14 cellular contexts compared by ENCODE assay signal in the genomic region with DNA sequence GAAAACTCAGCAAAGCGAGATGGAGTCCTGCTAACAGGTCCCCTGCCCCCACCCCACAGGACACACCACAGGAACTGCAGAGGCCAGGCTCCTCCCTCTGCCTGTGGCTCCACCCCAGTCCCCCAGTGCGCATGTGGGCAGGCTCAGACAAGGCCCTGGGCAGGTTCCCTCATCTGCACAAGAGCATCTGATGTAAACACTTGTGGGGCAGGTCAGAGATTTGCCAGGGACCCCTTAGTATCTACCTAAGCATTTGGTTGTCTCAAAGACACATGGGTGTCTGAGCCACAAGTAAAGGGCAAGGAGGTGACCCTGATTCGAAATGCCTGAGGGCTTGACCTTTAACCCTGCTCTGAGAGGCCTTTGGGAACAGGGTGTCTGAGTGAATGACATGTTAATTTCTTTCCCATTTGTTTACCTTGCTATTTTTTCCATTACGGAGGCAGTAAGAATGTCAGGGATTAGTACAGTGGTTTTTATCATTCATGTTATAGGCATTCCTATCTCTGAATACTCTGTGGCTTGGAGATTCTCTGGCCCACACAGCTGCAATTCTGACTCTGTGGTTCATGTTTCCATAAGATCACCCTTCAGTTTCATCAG.
A peak's percentile ranks its signal among the peaks of the same experiment; 100 is the strongest.
DNase-seq lines count a peak whose midpoint lies in the region; ATAC-seq, FAIRE-seq and TF ChIP-seq lines count a peak whose summit lies in the region.
"Had no signal": no experiment of that assay in that cellular context is flagged by ENCODE, and none has a peak within 500 bp of the region (broad histone marks: within the 10 kb centered on the region; RNA-seq: fewer than 3 reads in every experiment).

No MANE protein-coding gene starts in this region.

- peak overlapping the region; percentile 19; the same call in 1 of the 2 replicates for H3K4me2 ChIP-seq in K562 (ENCODE audit: insufficient read depth, low read length)

- ATAC-seq in K562 (peak; percentile 100), HG02610 (IDR thresholded peaks at IDR 0.05; ENCODE audit: unreplicated experiment) (no peak)
- ATAC-seq: activated CD4-positive, CD25-positive, alpha-beta regulatory T cell treated with anti-CD3 and anti-CD28 coated beads, Interleukin-2, amount 50 U/mL, for 24 hours had no signal

- POLR2A ChIA-PET in K562 (lab: Yijun Ruan, JAX) = no interaction called here

- no peak overlapping the region for H3K27ac ChIP-seq in K562 (ENCODE audit: extremely low read depth, low read depth, low read length)
- H3K27ac ChIP-seq in kidney (ENCODE audit: low read depth in 2 of 2, low read length in 2 of 2) = no peak overlapping the region

- H2AFZ ChIP-seq in K562 (ENCODE audit: low read depth, low read length) = peak overlapping the region; percentile 78

- H3K9ac ChIP-seq in K562 (ENCODE audit: insufficient read depth in 1 of 2, low read depth in 2 of 2, low read length in 2 of 2) (no peak overlapping the region), kidney (ENCODE audit: low read length in 2 of 2) (no peak overlapping the region)

- CTCF ChIA-PET in K562 (lab: Yijun Ruan, JAX; ENCODE audit: low intra/inter-chr PET ratio) = no interaction called here

- TF ChIP-seq RAD21 in K562 (CRISPR knock-in tag; conservative IDR thresholded peaks at IDR 0.05 in 1 of 2, IDR thresholded peaks at IDR 0.05 in 1 of 2) = no peak

- H3K4me3 ChIP-seq in K562 = no peak overlapping the region
- no peak overlapping the region for H3K4me3 ChIP-seq in kidney (ENCODE audit: low read length in 2 of 2)

- peaks cover 19% of the 10 kb centered on the region for H3K27me3 Mint-ChIP-seq in HFFc6 (ENCODE audit: insufficient read depth)
- H3K27me3 Mint-ChIP-seq: activated naive CD4-positive, alpha-beta T cell treated with anti-CD3 and anti-CD28 coated beads, Interleukin-2, amount 50 U/mL, for 24 hours had no signal

- H3K9me3 Mint-ChIP-seq in HFFc6 = no peaks in the 10 kb centered on the region
- H3K9me3 Mint-ChIP-seq: activated naive CD4-positive, alpha-beta T cell treated with anti-CD3 and anti-CD28 coated beads, Interleukin-2, amount 50 U/mL, for 24 hours; central memory CD8-positive, alpha-beta T cell had no signal

- H3K79me2 ChIP-seq in K562 (ENCODE audit: control insufficient read depth, insufficient read depth, low read length) = no peaks in the 10 kb centered on the region

- no peak for TF ChIP-seq EP300 in K562 (IDR thresholded peaks at IDR 0.05; ENCODE audit: low read length)

- no peak for TF ChIP-seq POLR2A in K562 (conservative IDR thresholded peaks at IDR 0.05)

- H3K9me1 ChIP-seq in K562 (ENCODE audit: control insufficient read depth, insufficient read depth, low read length) = no peaks in the 10 kb centered on the region

- 27% methylated on average over 4 of the region's 4 CpGs for WGBS in K562 (ENCODE audit: insufficient coverage, low coverage, missing lambda C conversion rate)

- BruUV-seq in K562 (replicated peaks; lab: Mats Ljungman, UMichigan) = no TSS peak

- intact Hi-C loops in K562 (cut with micrococcal nuclease) (no loop called here), kidney (cut with DNase I) (no loop called here)

- no peak overlapping the region for H3K4me3 Mint-ChIP-seq in HFFc6
- H3K4me3 Mint-ChIP-seq: activated naive CD4-positive, alpha-beta T cell treated with anti-CD3 and anti-CD28 coated beads, Interleukin-2, amount 50 U/mL, for 24 hours; central memory CD8-positive, alpha-beta T cell had no signal

- TF ChIP-seq CTCF in HFFc6 (IDR thresholded peaks at IDR 0.05) = no peak
- no peak for TF ChIP-seq CTCF in K562 (IDR thresholded peaks at IDR 0.05 in 2 of 3, conservative IDR thresholded peaks at IDR 0.05 in 1 of 3; ENCODE audit: insufficient read depth in 2 of 3, low read depth in 1 of 3, low read length in 3 of 3)
- TF ChIP-seq CTCF in kidney (IDR thresholded peaks at IDR 0.05; ENCODE audit: borderline replicate concordance, extremely low read depth, insufficient read depth) = no peak

- H3K4me1 ChIP-seq in K562 (replicated peaks in 1 of 2; ENCODE audit: control insufficient read depth in 2 of 2, insufficient read depth in 2 of 2, low read length in 2 of 2) (peaks cover 3 to 11% of the 10 kb centered on the region in 2 experiments; a peak in 4 of 5 replicates), kidney (ENCODE audit: control insufficient read depth in 1 of 2, insufficient read depth in 1 of 2, low read depth in 1 of 2, low read length in 2 of 2) (no peaks in the 10 kb centered on the region)

- peaks cover 16% of the 10 kb centered on the region for H3K4me1 Mint-ChIP-seq in HFFc6 (ENCODE audit: low read depth)
- H3K4me1 Mint-ChIP-seq: activated naive CD4-positive, alpha-beta T cell treated with anti-CD3 and anti-CD28 coated beads, Interleukin-2, amount 50 U/mL, for 24 hours; central memory CD8-positive, alpha-beta T cell had no signal

- in situ Hi-C loops in K562 (cut with MboI) = no loop called here

- peak; percentile 70 for FAIRE-seq in K562 (lab: Jason Lieb, UNC)
- no peak for FAIRE-seq in kidney (lab: Jason Lieb, UNC)

- H3K27me3 ChIP-seq in K562 (ENCODE audit: control insufficient read depth in 2 of 2, insufficient read depth in 2 of 2, low read length in 2 of 2) = no peaks in the 10 kb centered on the region

- H3K27ac Mint-ChIP-seq in HFFc6 = peak overlapping the region; percentile 46; the same call in 1 of the 2 replicates
- H3K27ac Mint-ChIP-seq: activated naive CD4-positive, alpha-beta T cell treated with anti-CD3 and anti-CD28 coated beads, Interleukin-2, amount 50 U/mL, for 24 hours had no signal

- DNase-seq in AG20443 (ENCODE audit: low spot score) = peak; percentile 50
- peak; percentile 77 for DNase-seq in HFFc6
- peak; percentile 63 to 73 (median 68) for DNase-seq in K562 (ENCODE audit: extremely low read depth in 1 of 4, low spot score in 3 of 4)
- DNase-seq in iris pigment epithelial cell (ENCODE audit: low read depth) = peak; percentile 64
- DNase-seq in kidney = no peak
- DNase-seq in NCI-H2171 treated with DMSO at 0.1 percent for 48 hours (lab: John Stamatoyannopoulos, UW) = no peak
- no peak for DNase-seq in middle frontal gyrus (ENCODE audit: extremely low spot score, low spot score)
- DNase-seq: NCI-H1436 treated with DMSO at 0.1 percent for 48 hours, nucleus accumbens, substantia nigra had no signal

- no peaks in the 10 kb centered on the region for H4K20me1 ChIP-seq in K562 (replicated peaks; ENCODE audit: control insufficient read depth, insufficient read depth, low read length)

- H3K36me3 ChIP-seq in K562 (ENCODE audit: control insufficient read depth, insufficient read depth, low read length) = no peaks in the 10 kb centered on the region
- no peaks in the 10 kb centered on the region for H3K36me3 ChIP-seq in kidney (ENCODE audit: control insufficient read depth in 1 of 2, insufficient read depth in 2 of 2, low read length in 2 of 2)

- H3K9me3 ChIP-seq in K562 (replicated peaks; ENCODE audit: control insufficient read depth, insufficient read depth, low read depth, low read length) = no peaks in the 10 kb centered on the region
- H3K9me3 ChIP-seq in kidney (ENCODE audit: control insufficient read depth in 1 of 2, low read length in 2 of 2) = no peaks in the 10 kb centered on the region

- H3K36me3 Mint-ChIP-seq in HFFc6 (ENCODE audit: low read depth) = no peaks in the 10 kb centered on the region
- H3K36me3 Mint-ChIP-seq: activated naive CD4-positive, alpha-beta T cell treated with anti-CD3 and anti-CD28 coated beads, Interleukin-2, amount 50 U/mL, for 24 hours had no signal

TF ChIP-seq in K562, 482 proteins besides CTCF, POLR2A, EP300 and RAD21 (continues in another document):
- TF ChIP-seq ID3 (CRISPR knock-in tag; IDR thresholded peaks at IDR 0.05) = no peak
- 0 out of 2 replicates have a peak, but pooled peaks have one; percentile 48 for TF ChIP-seq ID3 (tag; IDR thresholded peaks at IDR 0.05)
- TF ChIP-seq, protein P1, sequence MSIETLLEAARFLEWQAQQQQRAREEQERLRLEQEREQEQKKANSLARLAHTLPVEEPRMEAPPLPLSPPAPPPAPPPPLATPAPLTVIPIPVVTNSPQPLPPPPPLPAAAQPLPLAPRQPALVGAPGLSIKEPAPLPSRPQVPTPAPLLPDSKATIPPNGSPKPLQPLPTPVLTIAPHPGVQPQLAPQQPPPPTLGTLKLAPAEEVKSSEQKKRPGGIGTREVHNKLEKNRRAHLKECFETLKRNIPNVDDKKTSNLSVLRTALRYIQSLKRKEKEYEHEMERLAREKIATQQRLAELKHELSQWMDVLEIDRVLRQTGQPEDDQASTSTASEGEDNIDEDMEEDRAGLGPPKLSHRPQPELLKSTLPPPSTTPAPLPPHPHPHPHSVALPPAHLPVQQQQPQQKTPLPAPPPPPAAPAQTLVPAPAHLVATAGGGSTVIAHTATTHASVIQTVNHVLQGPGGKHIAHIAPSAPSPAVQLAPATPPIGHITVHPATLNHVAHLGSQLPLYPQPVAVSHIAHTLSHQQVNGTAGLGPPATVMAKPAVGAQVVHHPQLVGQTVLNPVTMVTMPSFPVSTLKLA (conservative IDR thresholded peaks at IDR 0.05) = 0 out of 4 replicates have a peak, but pooled peaks of 1 of the 2 experiments have one; percentile 15
- peak; percentile 88 for TF ChIP-seq NR2C1 (IDR thresholded peaks at IDR 0.05)
- peak; percentile 85 for TF ChIP-seq NR2C1 (tag; IDR thresholded peaks at IDR 0.05)
- TF ChIP-seq CTBP1 (IDR thresholded peaks at IDR 0.05; ENCODE audit: borderline replicate concordance) = 0 out of 2 replicates have a peak, but pooled peaks have one; percentile 19
- TF ChIP-seq MAZ (CRISPR knock-in tag; conservative IDR thresholded peaks at IDR 0.05 in 1 of 2, IDR thresholded peaks at IDR 0.05 in 1 of 2) = 0 out of 4 replicates have a peak, but pooled peaks of 1 of the 2 experiments have one; percentile 31
- TF ChIP-seq NRF1 (conservative IDR thresholded peaks at IDR 0.05 in 1 of 2, IDR thresholded peaks at IDR 0.05 in 1 of 2) = peak; percentile 88 to 90
- TF ChIP-seq ZNF408 (CRISPR knock-in tag; IDR thresholded peaks at IDR 0.05; ENCODE audit: low read depth) = no peak
- TF ChIP-seq NR2C2 (CRISPR knock-in tag; IDR thresholded peaks at IDR 0.05) = peak; percentile 73; the same call in 1 of the 2 replicates
- TF ChIP-seq NR2C2 (tag; IDR thresholded peaks at IDR 0.05) = peak; percentile 89
- peak; percentile 52 for TF ChIP-seq ZFX (CRISPR knock-in tag; IDR thresholded peaks at IDR 0.05)
- no peak for TF ChIP-seq ZNF77 (CRISPR knock-in tag; IDR thresholded peaks at IDR 0.05)
- TF ChIP-seq, protein P2, sequence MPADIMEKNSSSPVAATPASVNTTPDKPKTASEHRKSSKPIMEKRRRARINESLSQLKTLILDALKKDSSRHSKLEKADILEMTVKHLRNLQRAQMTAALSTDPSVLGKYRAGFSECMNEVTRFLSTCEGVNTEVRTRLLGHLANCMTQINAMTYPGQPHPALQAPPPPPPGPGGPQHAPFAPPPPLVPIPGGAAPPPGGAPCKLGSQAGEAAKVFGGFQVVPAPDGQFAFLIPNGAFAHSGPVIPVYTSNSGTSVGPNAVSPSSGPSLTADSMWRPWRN (IDR thresholded peaks at IDR 0.05; ENCODE audit: low read depth) = no peak

Comparison
In these comparisons a context has a peak if more than half of its experiments do, and no peak if none do; other contexts are left out.
1. DNase-seq: peak in AG20443 (single experiment), HFFc6 (single experiment), K562 (4 of 4) and iris pigment epithelial cell (single experiment); none in kidney (single experiment), NCI-H2171 treated with DMSO at 0.1 percent for 48 hours (single experiment) and middle frontal gyrus (single experiment).